ENCODE assay signal across 15 cellular contexts in the genomic region with DNA sequence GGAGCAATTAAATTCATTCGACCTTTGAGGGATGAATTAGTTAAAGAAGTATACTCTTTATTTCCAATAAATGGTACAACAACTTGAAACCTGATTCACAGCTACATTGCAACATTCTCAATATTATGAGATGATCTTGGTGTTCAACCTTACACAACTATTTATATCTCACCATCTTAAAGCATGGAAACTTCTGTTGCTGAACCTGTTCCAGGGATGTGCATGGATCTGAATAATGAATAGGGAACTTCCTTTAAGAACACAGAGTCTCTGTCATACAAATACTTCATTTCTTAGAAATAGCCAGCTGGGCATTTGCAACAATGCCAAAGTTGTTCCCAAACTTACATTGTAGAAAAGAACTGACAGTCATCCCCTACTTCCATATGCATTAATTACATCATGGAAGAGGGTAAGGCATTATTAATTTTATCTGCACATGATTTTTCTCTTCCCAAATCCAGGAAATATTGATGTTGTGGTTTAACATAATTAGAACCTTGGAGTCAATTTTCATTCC. TPM values are rescaled to one million over a fixed set of nuclear protein-coding genes. Genes with fewer than 3 reads are reported as not detected.
DNase-seq lines count a peak whose midpoint lies in the region; ATAC-seq and TF ChIP-seq lines count a peak whose summit lies in the region.
"Had no signal": no experiment of that assay in that cellular context is flagged by ENCODE, and none has a peak within 500 bp of the region (broad histone marks: within the 10 kb centered on the region; RNA-seq: fewer than 3 reads in every experiment).

No MANE protein-coding gene starts in this region.

- BruUV-seq in mammary epithelial cell (replicated peaks; lab: Mats Ljungman, UMichigan) = no TSS peak
- no TSS peak for BruUV-seq in MCF 10A (replicated peaks; lab: Mats Ljungman, UMichigan)

- no peaks in the 10 kb centered on the region for H3K27me3 Mint-ChIP-seq in MCF 10A (ENCODE audit: insufficient read depth, unreplicated experiment)
- peaks cover 43% of the 10 kb centered on the region for H3K27me3 Mint-ChIP-seq in stimulated activated naive CD8-positive, alpha-beta T cell treated with anti-CD3 and anti-CD28 coated beads, Interleukin-15, amount 100 ng/mL, for 72 hours

- no peak overlapping the region for H3K4me2 ChIP-seq in mammary epithelial cell (ENCODE audit: insufficient read depth, low read depth, low read length)
- H3K4me2 ChIP-seq: BLaER1 treated with 17β-estradiol and CSF1 and Interleukin-3, amounts not matched to agents 10 nM and 100 nM had no signal

- H3K79me2 ChIP-seq in mammary epithelial cell (ENCODE audit: insufficient read depth, low read length) = no peaks in the 10 kb centered on the region

- CTCF ChIA-PET in mammary epithelial cell (lab: Charles Lee; ENCODE audit: low non-redundant PET) (no interaction called here), MCF 10A (lab: Yijun Ruan, JAX) (interaction anchor here (1.2 kb wide), 1 partner anchor 13 kb away, joined by 5 read pairs; no protein-coding TSS in a partner anchor)

- no peaks in the 10 kb centered on the region for H3K9me3 Mint-ChIP-seq in MCF 10A (ENCODE audit: unreplicated experiment)
- H3K9me3 Mint-ChIP-seq in stimulated activated naive CD8-positive, alpha-beta T cell treated with anti-CD3 and anti-CD28 coated beads, Interleukin-15, amount 100 ng/mL, for 72 hours = no peaks in the 10 kb centered on the region

- POLR2A ChIA-PET in MCF 10A (lab: Yijun Ruan, JAX) = no interaction called here

- H3K9ac ChIP-seq in mammary epithelial cell (ENCODE audit: insufficient read depth, low read length) = no peak overlapping the region
- H3K9ac ChIP-seq: BLaER1 treated with 17β-estradiol and CSF1 and Interleukin-3, amounts not matched to agents 10 nM and 100 nM had no signal

- no peaks in the 10 kb centered on the region for H4K20me1 ChIP-seq in mammary epithelial cell (ENCODE audit: insufficient read depth, low read length)
- H4K20me1 ChIP-seq: BLaER1 treated with 17β-estradiol and CSF1 and Interleukin-3, amounts not matched to agents 10 nM and 100 nM had no signal

- H3K36me3 ChIP-seq in mammary epithelial cell (ENCODE audit: insufficient read depth, low read length) (no peaks in the 10 kb centered on the region), esophagus squamous epithelium (no peaks in the 10 kb centered on the region)
- H3K36me3 ChIP-seq: BLaER1 treated with 17β-estradiol and CSF1 and Interleukin-3, amounts not matched to agents 10 nM and 100 nM had no signal

- no peaks in the 10 kb centered on the region for H3K36me3 Mint-ChIP-seq in MCF 10A (ENCODE audit: insufficient read depth, unreplicated experiment)
- H3K36me3 Mint-ChIP-seq: CD4-positive, CD25-positive, alpha-beta regulatory T cell had no signal

- WGBS in mammary epithelial cell (ENCODE audit: low coverage, missing lambda C conversion rate) = 86% methylated on average over 1 of the region's 1 CpG
- WGBS in esophagus squamous epithelium, 2 donors = 71 to 79% methylated on average over 1 of the region's 1 CpG

- ATAC-seq in stimulated activated naive CD8-positive, alpha-beta T cell treated with anti-CD3 and anti-CD28 coated beads, Interleukin-15, amount 100 ng/mL, for 72 hours = no peak
- ATAC-seq: HCT116 had no signal

- H3K4me3 ChIP-seq in mammary epithelial cell (replicated peaks in 1 of 3; ENCODE audit: insufficient read depth in 1 of 3, low read depth in 2 of 3, low read length in 3 of 3) = no peak overlapping the region
- H3K4me3 ChIP-seq in epithelial cell of esophagus (ENCODE audit: low read length) = no peak overlapping the region
- no peak overlapping the region for H3K4me3 ChIP-seq in esophagus squamous epithelium
- H3K4me3 ChIP-seq: BLaER1 treated with 17β-estradiol and CSF1 and Interleukin-3, amounts not matched to agents 10 nM and 100 nM had no signal

- TF ChIP-seq CTCF in mammary epithelial cell (conservative IDR thresholded peaks at IDR 0.05 in 1 of 2, IDR thresholded peaks at IDR 0.05 in 1 of 2; ENCODE audit: extremely low read depth in 1 of 2, insufficient read depth in 1 of 2, low read depth in 1 of 2, low read length in 2 of 2) (no peak), MCF 10A (IDR thresholded peaks at IDR 0.05; ENCODE audit: unreplicated experiment) (no peak), epithelial cell of esophagus (IDR thresholded peaks at IDR 0.05; ENCODE audit: insufficient read depth, low read depth, low read length, missing control alignments) (no peak), esophagus squamous epithelium (IDR thresholded peaks at IDR 0.05) (no peak)

- no peaks in the 10 kb centered on the region for H3K9me3 ChIP-seq in mammary epithelial cell (replicated peaks; ENCODE audit: insufficient read depth, low read length)
- H3K9me3 ChIP-seq in esophagus squamous epithelium = no peaks in the 10 kb centered on the region
- H3K9me3 ChIP-seq: BLaER1 treated with 17β-estradiol and CSF1 and Interleukin-3, amounts not matched to agents 10 nM and 100 nM had no signal

- dilution Hi-C loops in mammary epithelial cell (cut with HindIII; ENCODE audit: low sequenced_read_pairs) = no loop called here

- H3K4me1 Mint-ChIP-seq in MCF 10A (ENCODE audit: insufficient read depth, unreplicated experiment) = no peaks in the 10 kb centered on the region
- peaks cover 15% of the 10 kb centered on the region for H3K4me1 Mint-ChIP-seq in stimulated activated naive CD8-positive, alpha-beta T cell treated with anti-CD3 and anti-CD28 coated beads, Interleukin-15, amount 100 ng/mL, for 72 hours
- H3K4me1 Mint-ChIP-seq: CD4-positive, CD25-positive, alpha-beta regulatory T cell had no signal

- in situ Hi-C loops in mammary epithelial cell (cut with MboI; ENCODE audit: low sequenced_read_pairs in 2 of 2) = no loop called here

- no peaks in the 10 kb centered on the region for H3K4me1 ChIP-seq in mammary epithelial cell (ENCODE audit: insufficient read depth, low read length)
- H3K4me1 ChIP-seq in esophagus squamous epithelium = no peaks in the 10 kb centered on the region

- H3K27ac ChIP-seq in mammary epithelial cell (ENCODE audit: insufficient read depth, low read depth, low read length) (no peak overlapping the region), esophagus squamous epithelium (no peak overlapping the region)
- H3K27ac ChIP-seq: 22Rv1; BLaER1 treated with 17β-estradiol and CSF1 and Interleukin-3, amounts not matched to agents 10 nM and 100 nM had no signal

- no peak overlapping the region for H3K4me3 Mint-ChIP-seq in MCF 10A (ENCODE audit: unreplicated experiment)
- no peak overlapping the region for H3K4me3 Mint-ChIP-seq in stimulated activated naive CD8-positive, alpha-beta T cell treated with anti-CD3 and anti-CD28 coated beads, Interleukin-15, amount 100 ng/mL, for 72 hours
- H3K4me3 Mint-ChIP-seq: CD4-positive, CD25-positive, alpha-beta regulatory T cell had no signal

- H3K27me3 ChIP-seq in mammary epithelial cell (ENCODE audit: insufficient read depth, low read length) = no peaks in the 10 kb centered on the region
- no peaks in the 10 kb centered on the region for H3K27me3 ChIP-seq in esophagus squamous epithelium
- H3K27me3 ChIP-seq: BLaER1 treated with 17β-estradiol and CSF1 and Interleukin-3, amounts not matched to agents 10 nM and 100 nM had no signal

- no peak overlapping the region for H3K27ac Mint-ChIP-seq in MCF 10A (ENCODE audit: low read depth, unreplicated experiment)
- no peak overlapping the region for H3K27ac Mint-ChIP-seq in stimulated activated naive CD8-positive, alpha-beta T cell treated with anti-CD3 and anti-CD28 coated beads, Interleukin-15, amount 100 ng/mL, for 72 hours
- H3K27ac Mint-ChIP-seq: CD4-positive, CD25-positive, alpha-beta regulatory T cell had no signal

- DNase-seq in mammary epithelial cell (peak; percentile 22), MCF 10A (ENCODE audit: unreplicated experiment) (no peak), epithelial cell of esophagus (ENCODE audit: low read depth) (peak; percentile 71), middle frontal gyrus (ENCODE audit: extremely low spot score, low spot score) (peak; percentile 19), esophagus squamous epithelium (lab: John Stamatoyannopoulos, UW) (no peak), NOMO-1 treated with dmso at 0.1 percent for 144 hours (lab: John Stamatoyannopoulos, UW; ENCODE audit: unreplicated experiment) (no peak)
- DNase-seq in stimulated activated naive CD8-positive, alpha-beta T cell treated with anti-CD3 and anti-CD28 coated beads, Interleukin-15, amount 100 ng/mL, for 72 hours = no peak
- no peak for DNase-seq in stimulated activated CD8-positive, alpha-beta memory T cell treated with anti-CD3 and anti-CD28 coated beads, Interleukin-4, amount 100 ng/mL, for 48 hours
- DNase-seq: AML-193; Calu3; CD4-positive, CD25-positive, alpha-beta regulatory T cell; DMS 273 treated with DMSO at 0.1 percent for 48 hours had no signal

- TF ChIP-seq POLR2A in esophagus squamous epithelium (IDR thresholded peaks at IDR 0.05) = no peak

- intact Hi-C loops in mammary epithelial cell (cut with micrococcal nuclease) = no loop called here
- intact Hi-C loops in MCF 10A (cut with micrococcal nuclease) = no loop called here
- intact Hi-C loops in esophagus squamous epithelium (cut with DNase I) = no loop called here

- no peak overlapping the region for H2AFZ ChIP-seq in mammary epithelial cell (ENCODE audit: low read depth, low read length)

RNA-seq across cellular contexts. Expression of a gene that starts 39.8 kb away (rescaled TPM):
- total RNA-seq in mammary epithelial cell (1 to 10 TPM; 3.9 to 4.3 TPM), MCF 10A (2022) (10.3 and 10.7 TPM in 2 replicates), esophagus squamous epithelium (1 to 10 TPM; 4.7 to 7.2 (median 4.8) TPM)
- polyA plus RNA-seq in mammary epithelial cell = 1.9 TPM
- not detected for polyA minus RNA-seq in mammary epithelial cell

Comparison
In these comparisons a context has a peak if more than half of its experiments do, and no peak if none do; other contexts are left out.
1. DNase-seq: peak in mammary epithelial cell (single experiment), epithelial cell of esophagus (single experiment) and middle frontal gyrus (single experiment); none in MCF 10A (single experiment), esophagus squamous epithelium (single experiment), NOMO-1 treated with dmso at 0.1 percent for 144 hours (single experiment), stimulated activated naive CD8-positive, alpha-beta T cell treated with anti-CD3 and anti-CD28 coated beads, Interleukin-15, amount 100 ng/mL, for 72 hours (0 of 2) and stimulated activated CD8-positive, alpha-beta memory T cell treated with anti-CD3 and anti-CD28 coated beads, Interleukin-4, amount 100 ng/mL, for 48 hours (single experiment).